ENCODE assay signal across 9 cellular contexts in the genomic region with DNA sequence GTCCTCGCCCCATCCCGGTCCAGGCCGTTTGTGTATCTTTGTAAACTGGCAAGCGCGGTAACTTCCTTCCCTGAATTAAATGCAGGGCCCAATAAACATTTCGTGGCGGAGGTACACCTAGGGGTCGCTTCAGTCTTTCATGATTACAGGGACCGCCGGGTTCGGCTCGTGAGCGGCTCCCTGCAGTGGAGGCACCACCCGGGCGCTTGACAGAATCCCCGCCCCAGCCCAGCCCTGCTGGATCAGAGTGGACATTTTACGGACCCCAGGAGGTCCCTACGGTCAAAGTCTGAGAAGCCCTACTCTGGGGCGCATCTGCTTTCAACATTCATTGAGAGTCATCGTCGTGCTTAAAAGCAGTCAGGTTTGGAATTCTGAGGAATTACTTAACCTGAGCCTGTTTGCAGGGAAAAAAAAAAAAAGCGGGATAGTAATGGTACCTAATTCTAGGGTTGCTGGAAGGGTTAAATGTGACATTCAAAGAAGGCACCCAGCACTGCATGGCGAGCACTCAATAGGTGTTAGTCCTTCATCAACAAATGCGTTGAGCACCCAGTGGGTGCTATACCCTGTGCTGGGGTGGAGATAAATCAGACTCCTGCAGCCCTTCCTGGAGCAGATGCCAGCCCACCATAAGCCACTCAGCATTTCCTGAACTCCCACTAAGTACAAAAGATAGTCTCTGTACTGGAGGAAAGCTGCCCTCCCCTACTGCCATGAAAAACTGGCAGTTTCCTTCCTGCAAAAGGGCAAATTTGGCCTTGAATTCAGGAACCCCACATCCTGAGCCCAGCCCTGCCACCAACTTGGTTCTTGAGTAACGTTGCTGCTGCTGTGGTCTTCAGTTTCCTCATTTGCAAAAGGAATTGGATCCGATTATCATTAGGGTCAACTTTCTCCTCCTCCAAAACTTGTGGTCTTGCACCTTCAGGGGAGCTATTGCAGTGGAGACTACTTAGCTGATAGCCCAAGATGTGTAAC. TPM values are rescaled to one million over a fixed set of nuclear protein-coding genes. Genes with fewer than 3 reads are reported as not detected.
DNase-seq lines count a peak whose midpoint lies in the region; ATAC-seq and TF ChIP-seq lines count a peak whose summit lies in the region.
"Had no signal": no experiment of that assay in that cellular context is flagged by ENCODE, and none has a peak within 500 bp of the region (broad histone marks: within the 10 kb centered on the region; RNA-seq: fewer than 3 reads in every experiment).

No MANE protein-coding gene starts in this region.

- POLR2A ChIA-PET in Caco-2 (lab: Charles Lee) = interaction anchor here (0.6 to 1.8 kb wide), 14 partner anchors 8 to 703 kb away, joined by 3 to 22 read pairs (median 4); a partner anchor contains a TSS

- peak overlapping the region; percentile 90 for H3K9ac ChIP-seq in endocrine pancreas (ENCODE audit: control insufficient read depth, insufficient read depth, low read length)

- H3K4me3 Mint-ChIP-seq in Caco-2 (ENCODE audit: unreplicated experiment) = peak overlapping the region; percentile 77
- peak overlapping the region; percentile 72 for H3K4me3 Mint-ChIP-seq in natural killer cell

- CTCF ChIA-PET in Caco-2 (lab: Charles Lee) = interaction anchor here (1.1 to 1.2 kb wide), 2 partner anchors 67 to 100 kb away, joined by 3 to 15 read pairs; no protein-coding TSS in a partner anchor

- peaks cover 5% of the 10 kb centered on the region; the same call in 1 of the 2 replicates for H3K36me3 ChIP-seq in Caco-2 (ENCODE audit: control insufficient read depth, insufficient read depth, low read length)
- peaks cover 37% of the 10 kb centered on the region for H3K36me3 ChIP-seq in SJSA1
- H3K36me3 ChIP-seq in endocrine pancreas (ENCODE audit: control insufficient read depth, insufficient read depth, low read length) = no peaks in the 10 kb centered on the region

- H3K27ac Mint-ChIP-seq in Caco-2 (ENCODE audit: unreplicated experiment) (peak overlapping the region; percentile 97), natural killer cell (peak overlapping the region in 1 of 2 donors; percentile 82)

- DNase-seq in Caco-2 (peak; percentile 66 to 74), SJSA1 (ENCODE audit: low read depth in 1 of 2, low spot score in 2 of 2) (peak in 1 of 2 experiments; percentile 86), natural killer cell (no peak), ureter (ENCODE audit: low spot score) (no peak), GM19240 (ENCODE audit: insufficient read length, low spot score) (no peak)

- H3K4me3 ChIP-seq in Caco-2 (ENCODE audit: low read depth, low read length) (peak overlapping the region; percentile 98), SJSA1 (peak overlapping the region; percentile 83), endocrine pancreas (ENCODE audit: control insufficient read depth, insufficient read depth, low read length) (peak overlapping the region; percentile 9)

- ATAC-seq in HG02981 (IDR thresholded peaks at IDR 0.05; ENCODE audit: unreplicated experiment) (peak; percentile 13), natural killer cell (peak in 1 of 3 donors; percentile 24), GM21360 (IDR thresholded peaks at IDR 0.05; ENCODE audit: unreplicated experiment) (no peak)

- no peaks in the 10 kb centered on the region for H3K27me3 ChIP-seq in Caco-2 (replicated peaks; ENCODE audit: control insufficient read depth, insufficient read depth, low read length)
- H3K27me3 ChIP-seq in SJSA1 (replicated peaks) = no peaks in the 10 kb centered on the region
- no peaks in the 10 kb centered on the region for H3K27me3 ChIP-seq in endocrine pancreas (ENCODE audit: control insufficient read depth, insufficient read depth, low read length)

- H3K9me3 ChIP-seq in Caco-2 (no peaks in the 10 kb centered on the region), SJSA1 (replicated peaks) (no peaks in the 10 kb centered on the region), endocrine pancreas (ENCODE audit: control insufficient read depth, low read length) (no peaks in the 10 kb centered on the region)

- intact Hi-C loops in Caco-2 (cut with micrococcal nuclease; ENCODE audit: unreplicated experiment) (loop anchor here (1.0 to 5.0 kb wide), 3 partner anchors 53 to 462 kb away; a partner anchor contains a TSS), natural killer cell (cut with micrococcal nuclease) (no loop called here)

- H3K4me1 ChIP-seq in Caco-2 = peaks cover 28% of the 10 kb centered on the region
- H3K4me1 ChIP-seq in SJSA1 (replicated peaks) = peaks cover 34% of the 10 kb centered on the region
- no peaks in the 10 kb centered on the region for H3K4me1 ChIP-seq in endocrine pancreas (ENCODE audit: control insufficient read depth, insufficient read depth, low read length)

- H3K27me3 Mint-ChIP-seq in Caco-2 (ENCODE audit: insufficient read depth, unreplicated experiment) = no peaks in the 10 kb centered on the region
- peaks cover 35 to 44% of the 10 kb centered on the region in 2 donors for H3K27me3 Mint-ChIP-seq in natural killer cell (ENCODE audit: low read depth in 2 of 2)

- H3K36me3 Mint-ChIP-seq in Caco-2 (ENCODE audit: insufficient read depth, unreplicated experiment) (peaks cover 38% of the 10 kb centered on the region), natural killer cell (no peaks in the 10 kb centered on the region)

- BruUV-seq in Caco-2 (replicated peaks; lab: Mats Ljungman, UMichigan) = TSS peak; percentile 90

- no peaks in the 10 kb centered on the region for H3K9me3 Mint-ChIP-seq in Caco-2 (ENCODE audit: unreplicated experiment)
- no peaks in the 10 kb centered on the region for H3K9me3 Mint-ChIP-seq in natural killer cell

- peak overlapping the region; percentile 97 for H3K27ac ChIP-seq in SJSA1

- TF ChIP-seq CTCF in Caco-2 (IDR thresholded peaks at IDR 0.05; ENCODE audit: insufficient read depth in 1 of 2, low read depth in 1 of 2, low read length in 1 of 2, severe bottlenecking in 1 of 2, unreplicated experiment in 1 of 2) (peak in 1 of 2 experiments; percentile 21), natural killer cell (IDR thresholded peaks at IDR 0.05) (no peak)

- H3K4me1 Mint-ChIP-seq in Caco-2 (ENCODE audit: low read depth, unreplicated experiment) (peaks cover 27% of the 10 kb centered on the region), natural killer cell (peaks cover 0 to 18% of the 10 kb centered on the region in 2 donors)

RNA-seq across cellular contexts. Expression of a gene that starts 0.7 kb away (rescaled TPM):
- 78.8 and 86.3 TPM in 2 replicates for total RNA-seq in Caco-2 (2022)
- 39.7 and 55.1 TPM in 2 replicates for total RNA-seq in SJSA1 (2014; rRNA removed; shearing (Covaris generic))
- 10 to 100 TPM in 2 of 3 donors, 1 to 10 TPM in 1; 6.3 to 15.9 (median 12.9) TPM for total RNA-seq in natural killer cell
- 91.9 TPM for total RNA-seq in ureter

RNA-seq across cellular contexts. Expression of a gene that starts 0.8 kb away (rescaled TPM):
- total RNA-seq in Caco-2 (2022) (0.18 TPM in 1 of 2 replicates, not detected in the other), natural killer cell (not detected), ureter (not detected)
- total RNA-seq in SJSA1 (2014; rRNA removed; shearing (Covaris generic)) = not detected in 2 replicates
- total RNA-seq: NCI-H460 had no signal

RNA-seq across cellular contexts. Expression of a gene that starts 20.8 kb away (rescaled TPM):
- total RNA-seq in Caco-2 (2022) (not detected in 2 replicates), natural killer cell (not detected), ureter (not detected)
- total RNA-seq in SJSA1 (2014; rRNA removed; shearing (Covaris generic)) = 0.37 TPM in 1 of 2 replicates, not detected in the other
- total RNA-seq: NCI-H460 had no signal

RNA-seq across cellular contexts. Expression of a gene that starts 53.5 kb away (rescaled TPM):
- total RNA-seq in Caco-2 (2022) (7.9 and 8.3 TPM in 2 replicates), natural killer cell (not detected), ureter (11.8 TPM)
- total RNA-seq in SJSA1 (2014; rRNA removed; shearing (Covaris generic)) = 2.4 and 6.4 TPM in 2 replicates

Comparison
In these comparisons a context has a peak if more than half of its experiments do, and no peak if none do; other contexts are left out.
1. DNase-seq: peak in Caco-2 (2 of 2); none in natural killer cell (single experiment), ureter (single experiment) and GM19240 (single experiment).
2. H3K4me3 ChIP-seq: peak in every context shown above with its lines; median percentile 98 in Caco-2; 83 in SJSA1; 9 in endocrine pancreas.